ENCODE assay signal across 14 cellular contexts in the genomic region with DNA sequence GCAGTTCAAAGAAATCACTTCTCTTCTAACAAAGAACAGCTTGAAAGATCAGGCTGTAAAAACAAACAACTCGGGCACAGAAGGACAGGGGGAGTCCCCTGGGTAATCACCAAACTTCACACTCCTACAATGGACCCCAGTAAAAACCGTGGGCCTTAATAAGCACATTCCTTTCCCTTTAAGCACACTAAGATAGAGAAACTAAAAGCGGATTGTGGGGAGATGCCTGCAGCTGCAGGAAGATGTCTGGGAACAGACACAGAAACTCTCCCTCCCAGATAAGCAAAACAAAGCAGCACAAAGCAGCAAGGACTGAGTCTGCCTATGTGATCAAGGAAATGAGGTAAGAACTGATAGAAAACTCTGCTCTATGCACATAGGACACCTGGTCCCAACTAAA. TPM values are rescaled to one million over a fixed set of nuclear protein-coding genes. Genes with fewer than 3 reads are reported as not detected.
DNase-seq lines count a peak whose midpoint lies in the region; ATAC-seq and TF ChIP-seq lines count a peak whose summit lies in the region.
"Had no signal": no experiment of that assay in that cellular context is flagged by ENCODE, and none has a peak within 500 bp of the region (broad histone marks: within the 10 kb centered on the region; RNA-seq: fewer than 3 reads in every experiment).

No MANE protein-coding gene starts in this region.

- H3K9me3 Mint-ChIP-seq in endodermal cell = peaks cover 75% of the 10 kb centered on the region

- peak; percentile 42 for ATAC-seq in GM19463 (IDR thresholded peaks at IDR 0.05; ENCODE audit: unreplicated experiment)
- ATAC-seq: HCT116 had no signal

- H3K4me1 ChIP-seq in endodermal cell (ENCODE audit: control insufficient read depth, insufficient read depth, low read length) (no peaks in the 10 kb centered on the region), neuron (ENCODE audit: insufficient read depth, low read length) (no peaks in the 10 kb centered on the region)

- H2AFZ ChIP-seq in neuron (ENCODE audit: low read depth, low read length) = peak overlapping the region; percentile 85

- in situ Hi-C loops in G401 (cut with HindIII; ENCODE audit: low sequenced_read_pairs) = no loop called here

- H3K36me3 ChIP-seq in endodermal cell (ENCODE audit: control insufficient read depth, insufficient read depth, low read length) (no peaks in the 10 kb centered on the region), neuron (ENCODE audit: insufficient read depth, low read length) (no peaks in the 10 kb centered on the region)

- H3K27me3 ChIP-seq in endodermal cell (ENCODE audit: control insufficient read depth, insufficient read depth, low read length, poor library complexity, severe bottlenecking) (no peaks in the 10 kb centered on the region), neuron (ENCODE audit: insufficient read depth, low read length) (no peaks in the 10 kb centered on the region)
- H3K27me3 ChIP-seq: MG63 had no signal

- H3K36me3 Mint-ChIP-seq in endodermal cell (ENCODE audit: low read depth) = peaks cover 16% of the 10 kb centered on the region

- 40 to 46% methylated on average over 1 to 3 of the region's 3 CpGs for WGBS in endodermal cell (ENCODE audit: insufficient coverage in 1 of 2, insufficient read length in 1 of 2), 2 experiments

- no peak overlapping the region for H3K4me3 Mint-ChIP-seq in endodermal cell

- peaks cover 85% of the 10 kb centered on the region for H3K9me3 ChIP-seq in endodermal cell (ENCODE audit: control insufficient read depth, low read length)
- H3K9me3 ChIP-seq in neuron (ENCODE audit: low read length) = peaks cover 10% of the 10 kb centered on the region

- peaks cover 2% of the 10 kb centered on the region for H3K27me3 Mint-ChIP-seq in endodermal cell (ENCODE audit: insufficient read depth)

- H3K4me3 ChIP-seq in endodermal cell (ENCODE audit: low read length) (peak overlapping the region; percentile 72), neuron (ENCODE audit: low read length) (peak overlapping the region; percentile 17)
- H3K4me3 ChIP-seq: MG63 had no signal

- H3K4me1 Mint-ChIP-seq in endodermal cell = no peaks in the 10 kb centered on the region

- peak overlapping the region; percentile 26 for H3K9ac ChIP-seq in endodermal cell (ENCODE audit: extremely low read depth, low read length, poor library complexity, severe bottlenecking)

- H3K27ac ChIP-seq in endodermal cell (ENCODE audit: low read depth, low read length) = peak overlapping the region; percentile 16

- no peak for TF ChIP-seq CTCF in endodermal cell (conservative IDR thresholded peaks at IDR 0.05)

- DNase-seq in RPMI7951 (ENCODE audit: low read depth) (peak; percentile 58), endodermal cell (no peak), NK-92 (lab: John Stamatoyannopoulos, UW; ENCODE audit: unreplicated experiment) (no peak), G401 (ENCODE audit: low spot score) (no peak), NCI-H2107 (lab: John Stamatoyannopoulos, UW) (no peak), SKM-1 (lab: John Stamatoyannopoulos, UW; ENCODE audit: unreplicated experiment) (no peak)
- DNase-seq: activated CD4-positive, CD25-positive, alpha-beta regulatory T cell; activated effector memory CD4-positive, alpha-beta T cell treated with anti-CD3 and anti-CD28 coated beads, Interleukin-2, amount 50 U/mL, for 16 hours; COR-L47; MG63; stimulated activated CD4-positive, alpha-beta T cell treated with anti-CD3 and anti-CD28 coated beads, Interleukin-15, amount 100 ng/mL, for 24 hours had no signal

- H3K27ac Mint-ChIP-seq in endodermal cell = no peak overlapping the region

RNA-seq across cellular contexts. Expression of gene CTBS, which starts 37.6 kb away (rescaled TPM):
- total RNA-seq in RPMI7951 (2014; rRNA removed; shearing (Covaris generic)) = 18.6 and 29.0 TPM in 2 replicates
- total RNA-seq in endodermal cell = 10 to 100 TPM; 12.3 to 19.6 TPM
- polyA plus RNA-seq in endodermal cell (2013, experiment 1 of 2) = 13.2 TPM
- polyA plus RNA-seq in endodermal cell (2013, experiment 2 of 2) = 12.3 TPM
- total RNA-seq in G401 (2014; rRNA removed; shearing (Covaris generic)) = 3.6 and 3.9 TPM in 2 replicates
